19 cellular contexts compared by ENCODE assay signal in the genomic region with DNA sequence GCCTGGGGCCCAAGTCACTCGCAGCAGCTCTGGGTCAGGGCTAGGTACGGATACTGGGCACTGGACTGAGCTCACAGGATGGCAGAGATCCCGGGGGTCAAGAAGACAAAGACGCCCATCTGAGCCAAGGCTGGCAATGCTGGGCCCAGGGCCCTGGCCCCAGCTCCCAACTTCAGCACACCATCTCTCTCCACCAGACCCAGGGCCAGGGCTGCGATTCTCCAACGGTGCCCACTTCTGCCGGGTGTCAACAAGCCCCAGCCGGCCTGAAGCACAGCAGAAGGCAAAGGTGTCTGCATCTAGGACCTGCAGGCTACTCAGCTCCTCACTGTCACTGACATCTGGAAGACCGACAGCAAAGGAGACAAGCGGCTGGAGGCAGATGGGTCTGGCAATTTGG. TPM values are rescaled to one million over a fixed set of nuclear protein-coding genes. Genes with fewer than 3 reads are reported as not detected.
DNase-seq lines count a peak whose midpoint lies in the region; ATAC-seq lines count a peak whose summit lies in the region.
"Had no signal": no experiment of that assay in that cellular context is flagged by ENCODE, and none has a peak within 500 bp of the region (broad histone marks: within the 10 kb centered on the region; RNA-seq: fewer than 3 reads in every experiment).

No MANE protein-coding gene starts in this region.

- no peak overlapping the region for H3K27ac ChIP-seq in BLaER1

- H3K27me3 ChIP-seq in BLaER1: no peaks in the 10 kb centered on the region

- intact Hi-C loops in sciatic nerve (cut with DNase I): no loop called here

- H3K9ac ChIP-seq in BLaER1: 0 out of 2 replicates have a peak overlapping the region, but pooled peaks have one; percentile 20

- peaks cover 87% of the 10 kb centered on the region for H3K36me3 Mint-ChIP-seq in activated T-cell treated with anti-CD3 and anti-CD28 coated beads, Interleukin-2, amount 50 U/mL, for 24 hours (ENCODE audit: low read depth)
- H3K36me3 Mint-ChIP-seq in effector memory CD8-positive, alpha-beta T cell (ENCODE audit: insufficient read depth): peaks cover 86% of the 10 kb centered on the region

- H3K9me3 ChIP-seq in BLaER1: no peaks in the 10 kb centered on the region

- H3K27me3 Mint-ChIP-seq in activated T-cell treated with anti-CD3 and anti-CD28 coated beads, Interleukin-2, amount 50 U/mL, for 24 hours: no peaks in the 10 kb centered on the region
- no peaks in the 10 kb centered on the region for H3K27me3 Mint-ChIP-seq in effector memory CD8-positive, alpha-beta T cell

- no peaks in the 10 kb centered on the region for H4K20me1 ChIP-seq in BLaER1

- no peaks in the 10 kb centered on the region for H3K9me3 Mint-ChIP-seq in activated T-cell treated with anti-CD3 and anti-CD28 coated beads, Interleukin-2, amount 50 U/mL, for 24 hours
- no peaks in the 10 kb centered on the region for H3K9me3 Mint-ChIP-seq in effector memory CD8-positive, alpha-beta T cell

- peaks cover 9% of the 10 kb centered on the region for H3K4me1 ChIP-seq in BLaER1

- H3K36me3 ChIP-seq in BLaER1: peaks cover 100% of the 10 kb centered on the region

- H3K4me3 ChIP-seq in BLaER1: no peak overlapping the region
- H3K4me3 ChIP-seq: GM12878 had no signal

- H3K4me3 Mint-ChIP-seq in activated T-cell treated with anti-CD3 and anti-CD28 coated beads, Interleukin-2, amount 50 U/mL, for 24 hours: no peak overlapping the region
- H3K4me3 Mint-ChIP-seq in effector memory CD8-positive, alpha-beta T cell: no peak overlapping the region

- DNase-seq in activated T-cell treated with anti-CD3 and anti-CD28 coated beads, Interleukin-2, amount 50 U/mL, for 24 hours: no peak
- no peak for DNase-seq in activated T-cell treated with anti-CD3 and anti-CD28 coated beads, Interleukin-2, amount 50 U/mL, for 1 hour
- DNase-seq in effector memory CD8-positive, alpha-beta T cell: no peak
- DNase-seq in sciatic nerve (ENCODE audit: low spot score): peak; percentile 55
- DNase-seq in UCSD-AML1 (lab: John Stamatoyannopoulos, UW; ENCODE audit: unreplicated experiment): no peak
- DNase-seq in NCI-H2107 (lab: John Stamatoyannopoulos, UW): no peak
- DNase-seq: DND-41, GOT3, KG1, NCI-H1417 treated with DMSO at 0.1 percent for 48 hours, NCI-H1930, NCI-H2171, NCI-H446, NCI-H69, OCI-M1, RPMI8226 had no signal

- peaks cover 20% of the 10 kb centered on the region for H3K4me1 Mint-ChIP-seq in activated T-cell treated with anti-CD3 and anti-CD28 coated beads, Interleukin-2, amount 50 U/mL, for 24 hours (ENCODE audit: low read depth)
- H3K4me1 Mint-ChIP-seq in effector memory CD8-positive, alpha-beta T cell (ENCODE audit: low read depth in 2 of 2): peaks cover 6 to 16% of the 10 kb centered on the region in 2 donors

- no peak overlapping the region for H3K4me2 ChIP-seq in BLaER1

- ATAC-seq in effector memory CD8-positive, alpha-beta T cell (replicated peaks): no peak
- ATAC-seq in sciatic nerve (no peak), HG03139 (IDR thresholded peaks at IDR 0.05; ENCODE audit: unreplicated experiment) (no peak)
- ATAC-seq: GM12878 had no signal

- peak overlapping the region; percentile 77 for H3K27ac Mint-ChIP-seq in activated T-cell treated with anti-CD3 and anti-CD28 coated beads, Interleukin-2, amount 50 U/mL, for 24 hours
- H3K27ac Mint-ChIP-seq in effector memory CD8-positive, alpha-beta T cell: peak overlapping the region; percentile 44 to 68

RNA-seq across cellular contexts. Expression of gene WDR73, which starts 8.6 kb away (rescaled TPM):
- 29.5 TPM for total RNA-seq in sciatic nerve

RNA-seq across cellular contexts. Expression of gene NMB, which starts 12.5 kb away (rescaled TPM):
- total RNA-seq in sciatic nerve: 15.4 TPM

RNA-seq across cellular contexts. Expression of gene ZSCAN2, which starts 44.7 kb away (rescaled TPM):
- 8.5 TPM for total RNA-seq in sciatic nerve
